8 cellular contexts compared by ENCODE assay signal in the genomic region with DNA sequence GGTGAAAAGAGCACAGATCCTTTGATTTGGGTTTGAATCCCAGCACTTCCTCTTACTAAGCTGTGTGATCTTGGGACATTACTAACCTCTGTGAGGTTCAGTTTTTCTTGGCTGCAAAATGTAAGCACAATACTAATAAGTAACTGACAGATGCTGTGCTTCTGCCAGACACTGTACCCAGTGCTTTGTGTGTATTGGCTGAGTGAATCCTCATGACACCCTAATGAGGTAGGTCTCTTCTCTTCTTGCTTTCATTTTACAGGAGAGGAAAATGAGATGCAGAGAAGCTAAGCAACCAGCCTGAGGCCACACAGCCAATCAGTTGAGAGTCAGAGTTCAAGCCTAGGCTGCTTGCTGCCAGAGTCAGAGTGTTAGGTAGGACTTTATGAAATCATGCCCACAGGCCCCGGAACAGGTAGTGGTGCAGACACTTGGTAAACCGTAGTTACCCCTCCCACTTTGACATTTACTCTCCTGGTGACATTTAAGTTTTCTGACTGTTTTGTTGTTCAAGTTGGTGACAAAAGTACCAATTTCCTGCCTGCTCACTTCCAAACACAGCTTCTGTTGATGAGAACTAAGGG. TPM values are rescaled to one million over a fixed set of nuclear protein-coding genes. Genes with fewer than 3 reads are reported as not detected.
A peak's percentile ranks its signal among the peaks of the same experiment; 100 is the strongest.
DNase-seq lines count a peak whose midpoint lies in the region; ATAC-seq, FAIRE-seq and TF ChIP-seq lines count a peak whose summit lies in the region.

No MANE protein-coding gene starts in this region.

- CTCF ChIA-PET in A673 (lab: Charles Lee) = no interaction called here

- H3K27me3 ChIP-seq in upper lobe of left lung = no peaks in the 10 kb centered on the region
- H3K27me3 ChIP-seq in A673 (replicated peaks; ENCODE audit: insufficient read depth, low read depth, low read length, poor library complexity) = no peaks in the 10 kb centered on the region

- H3K36me3 ChIP-seq in mucosa of descending colon (ENCODE audit: low read depth) (no peaks in the 10 kb centered on the region), upper lobe of left lung (no peaks in the 10 kb centered on the region), A673 (ENCODE audit: insufficient read depth, low read length, poor library complexity, severe bottlenecking) (no peaks in the 10 kb centered on the region)

- H3K4me1 ChIP-seq in mucosa of descending colon (ENCODE audit: low read depth) = peaks cover 31% of the 10 kb centered on the region
- peaks cover 31 to 50% (median 40%) of the 10 kb centered on the region in 4 donors for H3K4me1 ChIP-seq in upper lobe of left lung
- H3K4me1 ChIP-seq in A673 (ENCODE audit: insufficient read depth, low read length, poor library complexity, severe bottlenecking) = no peaks in the 10 kb centered on the region

- peak overlapping the region; percentile 96 for H3K27ac Mint-ChIP-seq in activated naive CD8-positive, alpha-beta T cell treated with anti-CD3 and anti-CD28 coated beads, Interleukin-2, amount 50 U/mL, for 24 hours

- peak overlapping the region; percentile 69 for H3K4me3 Mint-ChIP-seq in activated naive CD8-positive, alpha-beta T cell treated with anti-CD3 and anti-CD28 coated beads, Interleukin-2, amount 50 U/mL, for 24 hours

- peaks cover 3% of the 10 kb centered on the region for H3K36me3 Mint-ChIP-seq in activated naive CD8-positive, alpha-beta T cell treated with anti-CD3 and anti-CD28 coated beads, Interleukin-2, amount 50 U/mL, for 24 hours (ENCODE audit: low read depth)

- peak; percentile 69 for FAIRE-seq in RCC 7860 (lab: Jason Lieb, UNC)

- no TSS peak for BruUV-seq in A673 (replicated peaks; lab: Mats Ljungman, UMichigan)

- H3K4me3 ChIP-seq in mucosa of descending colon (no peak overlapping the region), upper lobe of left lung (no peak overlapping the region), A673 (ENCODE audit: low read depth, low read length, poor library complexity, severe bottlenecking) (no peak overlapping the region)

- peaks cover 96% of the 10 kb centered on the region for H3K4me1 Mint-ChIP-seq in activated naive CD8-positive, alpha-beta T cell treated with anti-CD3 and anti-CD28 coated beads, Interleukin-2, amount 50 U/mL, for 24 hours

- POLR2A ChIA-PET in A673 (lab: Charles Lee; ENCODE audit: low non-redundant PET) = no interaction called here

- TF ChIP-seq POLR2A in upper lobe of left lung (IDR thresholded peaks at IDR 0.05) = peak in 1 of 4 donors; percentile 27

- no peaks in the 10 kb centered on the region for H3K9me3 ChIP-seq in mucosa of descending colon
- H3K9me3 ChIP-seq in upper lobe of left lung = no peaks in the 10 kb centered on the region
- no peaks in the 10 kb centered on the region for H3K9me3 ChIP-seq in A673 (ENCODE audit: low read depth, low read length, poor library complexity, severe bottlenecking)

- peak; percentile 52 for DNase-seq in RCC 7860 (ENCODE audit: low spot score)
- peak; percentile 73 for DNase-seq in activated naive CD8-positive, alpha-beta T cell treated with anti-CD3 and anti-CD28 coated beads, Interleukin-2, amount 50 U/mL, for 24 hours
- peak in 1 of 3 donors; percentile 52 for DNase-seq in mucosa of descending colon
- DNase-seq in upper lobe of left lung = no peak
- DNase-seq in putamen (ENCODE audit: low spot score) = no peak
- DNase-seq in A673 (ENCODE audit: low spot score) = no peak

- TF ChIP-seq CTCF in mucosa of descending colon (IDR thresholded peaks at IDR 0.05) (no peak), upper lobe of left lung (IDR thresholded peaks at IDR 0.05) (no peak), A673 (conservative IDR thresholded peaks at IDR 0.05; ENCODE audit: low read depth, low read length) (no peak)

- intact Hi-C loops in mucosa of descending colon (cut with DNase I, micrococcal nuclease) (no loop called here), A673 (cut with micrococcal nuclease; ENCODE audit: unreplicated experiment) (no loop called here)

- H3K27ac ChIP-seq in upper lobe of left lung (peak overlapping the region in 3 of 4 donors; percentile 4 to 68 (median 60)), A673 (ENCODE audit: low read depth, low read length, poor library complexity, severe bottlenecking) (no peak overlapping the region)

- H3K27me3 Mint-ChIP-seq in activated naive CD8-positive, alpha-beta T cell treated with anti-CD3 and anti-CD28 coated beads, Interleukin-2, amount 50 U/mL, for 24 hours = no peaks in the 10 kb centered on the region

- no peaks in the 10 kb centered on the region for H3K9me3 Mint-ChIP-seq in activated naive CD8-positive, alpha-beta T cell treated with anti-CD3 and anti-CD28 coated beads, Interleukin-2, amount 50 U/mL, for 24 hours

- WGBS in upper lobe of left lung, 2 donors = 39 to 61% methylated on average over 2 of the region's 2 CpGs

- no peak for TF ChIP-seq EP300 in upper lobe of left lung (IDR thresholded peaks at IDR 0.05)

- ATAC-seq in GM18508 (IDR thresholded peaks at IDR 0.05; ENCODE audit: insufficient read depth, unreplicated experiment) (peak; percentile 79), HG02852 (IDR thresholded peaks at IDR 0.05; ENCODE audit: unreplicated experiment) (peak; percentile 59), mucosa of descending colon (peak; percentile 64), upper lobe of left lung (ENCODE audit: low FRiP score in 2 of 2) (peak; percentile 40 to 75)
- ATAC-seq in activated naive CD8-positive, alpha-beta T cell treated with anti-CD3 and anti-CD28 coated beads, Interleukin-2, amount 50 U/mL, for 24 hours = peak; percentile 92

RNA-seq across cellular contexts. Expression of a gene that starts 21.2 kb away (rescaled TPM):
- total RNA-seq in mucosa of descending colon (10 to 100 TPM; 27.8 to 54.6 (median 44.0) TPM), upper lobe of left lung (10 to 100 TPM; 17.9 to 50.4 (median 32.9) TPM), A673 (2021) (11.8 and 12.1 TPM in 2 replicates)

Comparison
In these comparisons a context has a peak if more than half of its experiments do, and no peak if none do; other contexts are left out.
1. DNase-seq: peak in RCC 7860 (single experiment) and activated naive CD8-positive, alpha-beta T cell treated with anti-CD3 and anti-CD28 coated beads, Interleukin-2, amount 50 U/mL, for 24 hours (single experiment); none in upper lobe of left lung (0 of 2), putamen (single experiment) and A673 (single experiment).
2. Peak in every context shown above with its lines, with median percentiles within 50 percentile points of each other: ATAC-seq.